Comparison of ENCODE assay signal across 1 cellular context in genomic region chr2:54497738-54498680, GRCh38.
TF ChIP-seq lines count a peak whose summit lies in the region.

No MANE protein-coding gene starts in this region.

TF ChIP-seq in HepG2, 621 proteins besides CTCF, POLR2A, EP300 and RAD21 (continued from another document and continues in another):
- TF ChIP-seq E2F5 (CRISPR knock-in tag; conservative IDR thresholded peaks at IDR 0.05) (no peak), TBX2 (CRISPR knock-in tag; IDR thresholded peaks at IDR 0.05; ENCODE audit: borderline replicate concordance) (no peak), ZNF260 (CRISPR knock-in tag; IDR thresholded peaks at IDR 0.05; ENCODE audit: borderline replicate concordance, low read depth) (no peak), SNAI1 (CRISPR knock-in tag; IDR thresholded peaks at IDR 0.05; ENCODE audit: borderline replicate concordance) (no peak), ZKSCAN1 (IDR thresholded peaks at IDR 0.05; ENCODE audit: low read length) (no peak), TAF1 (CRISPR knock-in tag; IDR thresholded peaks at IDR 0.05) (no peak), ZBED4 (CRISPR knock-in tag; IDR thresholded peaks at IDR 0.05; ENCODE audit: borderline replicate concordance) (no peak), NFKB2 (CRISPR knock-in tag; IDR thresholded peaks at IDR 0.05; ENCODE audit: borderline replicate concordance) (no peak), RARA (CRISPR knock-in tag; IDR thresholded peaks at IDR 0.05) (no peak), SOX6 (IDR thresholded peaks at IDR 0.05) (no peak), SOX6 (CRISPR knock-in tag; IDR thresholded peaks at IDR 0.05) (peak; percentile 45), YEATS2 (CRISPR knock-in tag; IDR thresholded peaks at IDR 0.05; ENCODE audit: borderline replicate concordance) (no peak), ZFP90 (CRISPR knock-in tag; IDR thresholded peaks at IDR 0.05; ENCODE audit: borderline replicate concordance) (no peak), ZGPAT (CRISPR knock-in tag; IDR thresholded peaks at IDR 0.05) (0 out of 2 replicates have a peak, but pooled peaks have one; percentile 45), TCF12 (IDR thresholded peaks at IDR 0.05) (no peak), TCF12 (CRISPR knock-in tag; IDR thresholded peaks at IDR 0.05) (no peak), SNAPC4 (CRISPR knock-in tag; IDR thresholded peaks at IDR 0.05) (no peak), ZC3H13 (CRISPR knock-in tag; IDR thresholded peaks at IDR 0.05) (no peak), CENPBD1 (CRISPR knock-in tag; IDR thresholded peaks at IDR 0.05; ENCODE audit: borderline replicate concordance, low read depth) (0 out of 2 replicates have a peak, but pooled peaks have one; percentile 48), FOXJ3 (CRISPR knock-in tag; IDR thresholded peaks at IDR 0.05; ENCODE audit: borderline replicate concordance) (no peak), SETDB1 (CRISPR knock-in tag; IDR thresholded peaks at IDR 0.05; ENCODE audit: borderline replicate concordance) (no peak), ZFP36L2 (CRISPR knock-in tag; IDR thresholded peaks at IDR 0.05) (no peak), ZNF773 (CRISPR knock-in tag; IDR thresholded peaks at IDR 0.05; ENCODE audit: borderline replicate concordance) (no peak), BORCS8-MEF2B (CRISPR knock-in tag; IDR thresholded peaks at IDR 0.05) (no peak), XRCC5 (optimal IDR thresholded peaks at IDR 0.05; ENCODE audit: low read length) (peak; percentile 59), ELF4 (CRISPR knock-in tag; IDR thresholded peaks at IDR 0.05; ENCODE audit: borderline replicate concordance) (no peak), ZKSCAN8 (CRISPR knock-in tag; IDR thresholded peaks at IDR 0.05; ENCODE audit: borderline replicate concordance) (0 out of 2 replicates have a peak, but pooled peaks have one; percentile 13), ZFP41 (CRISPR knock-in tag; IDR thresholded peaks at IDR 0.05; ENCODE audit: borderline replicate concordance) (no peak), ATF1 (CRISPR knock-in tag; IDR thresholded peaks at IDR 0.05) (no peak), CEBPZ (IDR thresholded peaks at IDR 0.05; ENCODE audit: low read length) (no peak)
- TF ChIP-seq, protein P1, sequence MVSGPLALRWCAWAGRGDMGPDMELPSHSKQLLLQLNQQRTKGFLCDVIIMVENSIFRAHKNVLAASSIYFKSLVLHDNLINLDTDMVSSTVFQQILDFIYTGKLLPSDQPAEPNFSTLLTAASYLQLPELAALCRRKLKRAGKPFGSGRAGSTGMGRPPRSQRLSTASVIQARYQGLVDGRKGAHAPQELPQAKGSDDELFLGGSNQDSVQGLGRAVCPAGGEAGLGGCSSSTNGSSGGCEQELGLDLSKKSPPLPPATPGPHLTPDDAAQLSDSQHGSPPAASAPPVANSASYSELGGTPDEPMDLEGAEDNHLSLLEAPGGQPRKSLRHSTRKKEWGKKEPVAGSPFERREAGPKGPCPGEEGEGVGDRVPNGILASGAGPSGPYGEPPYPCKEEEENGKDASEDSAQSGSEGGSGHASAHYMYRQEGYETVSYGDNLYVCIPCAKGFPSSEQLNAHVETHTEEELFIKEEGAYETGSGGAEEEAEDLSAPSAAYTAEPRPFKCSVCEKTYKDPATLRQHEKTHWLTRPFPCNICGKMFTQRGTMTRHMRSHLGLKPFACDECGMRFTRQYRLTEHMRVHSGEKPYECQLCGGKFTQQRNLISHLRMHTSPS (CRISPR knock-in tag; IDR thresholded peaks at IDR 0.05; ENCODE audit: low read depth): no peak
- TF ChIP-seq, protein P2, sequence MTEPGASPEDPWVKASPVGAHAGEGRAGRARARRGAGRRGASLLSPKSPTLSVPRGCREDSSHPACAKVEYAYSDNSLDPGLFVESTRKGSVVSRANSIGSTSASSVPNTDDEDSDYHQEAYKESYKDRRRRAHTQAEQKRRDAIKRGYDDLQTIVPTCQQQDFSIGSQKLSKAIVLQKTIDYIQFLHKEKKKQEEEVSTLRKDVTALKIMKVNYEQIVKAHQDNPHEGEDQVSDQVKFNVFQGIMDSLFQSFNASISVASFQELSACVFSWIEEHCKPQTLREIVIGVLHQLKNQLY (CRISPR knock-in tag; IDR thresholded peaks at IDR 0.05): no peak
- TF ChIP-seq, protein P3, sequence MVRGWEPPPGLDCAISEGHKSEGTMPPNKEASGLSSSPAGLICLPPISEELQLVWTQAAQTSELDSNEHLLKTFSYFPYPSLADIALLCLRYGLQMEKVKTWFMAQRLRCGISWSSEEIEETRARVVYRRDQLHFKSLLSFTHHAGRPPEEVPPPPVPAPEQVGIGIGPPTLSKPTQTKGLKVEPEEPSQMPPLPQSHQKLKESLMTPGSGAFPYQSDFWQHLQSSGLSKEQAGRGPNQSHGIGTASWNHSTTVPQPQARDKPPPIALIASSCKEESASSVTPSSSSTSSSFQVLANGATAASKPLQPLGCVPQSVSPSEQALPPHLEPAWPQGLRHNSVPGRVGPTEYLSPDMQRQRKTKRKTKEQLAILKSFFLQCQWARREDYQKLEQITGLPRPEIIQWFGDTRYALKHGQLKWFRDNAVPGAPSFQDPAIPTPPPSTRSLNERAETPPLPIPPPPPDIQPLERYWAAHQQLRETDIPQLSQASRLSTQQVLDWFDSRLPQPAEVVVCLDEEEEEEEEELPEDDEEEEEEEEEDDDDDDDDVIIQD (CRISPR knock-in tag; IDR thresholded peaks at IDR 0.05; ENCODE audit: low read depth): peak; percentile 95
- TF ChIP-seq, protein P4, sequence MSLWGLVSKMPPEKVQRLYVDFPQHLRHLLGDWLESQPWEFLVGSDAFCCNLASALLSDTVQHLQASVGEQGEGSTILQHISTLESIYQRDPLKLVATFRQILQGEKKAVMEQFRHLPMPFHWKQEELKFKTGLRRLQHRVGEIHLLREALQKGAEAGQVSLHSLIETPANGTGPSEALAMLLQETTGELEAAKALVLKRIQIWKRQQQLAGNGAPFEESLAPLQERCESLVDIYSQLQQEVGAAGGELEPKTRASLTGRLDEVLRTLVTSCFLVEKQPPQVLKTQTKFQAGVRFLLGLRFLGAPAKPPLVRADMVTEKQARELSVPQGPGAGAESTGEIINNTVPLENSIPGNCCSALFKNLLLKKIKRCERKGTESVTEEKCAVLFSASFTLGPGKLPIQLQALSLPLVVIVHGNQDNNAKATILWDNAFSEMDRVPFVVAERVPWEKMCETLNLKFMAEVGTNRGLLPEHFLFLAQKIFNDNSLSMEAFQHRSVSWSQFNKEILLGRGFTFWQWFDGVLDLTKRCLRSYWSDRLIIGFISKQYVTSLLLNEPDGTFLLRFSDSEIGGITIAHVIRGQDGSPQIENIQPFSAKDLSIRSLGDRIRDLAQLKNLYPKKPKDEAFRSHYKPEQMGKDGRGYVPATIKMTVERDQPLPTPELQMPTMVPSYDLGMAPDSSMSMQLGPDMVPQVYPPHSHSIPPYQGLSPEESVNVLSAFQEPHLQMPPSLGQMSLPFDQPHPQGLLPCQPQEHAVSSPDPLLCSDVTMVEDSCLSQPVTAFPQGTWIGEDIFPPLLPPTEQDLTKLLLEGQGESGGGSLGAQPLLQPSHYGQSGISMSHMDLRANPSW (CRISPR knock-in tag; IDR thresholded peaks at IDR 0.05; ENCODE audit: borderline replicate concordance): no peak
